ENCODE assay signal across 21 cellular contexts in genomic region chr10:5970066-5970465, GRCh38. TPM values are rescaled to one million over a fixed set of nuclear protein-coding genes. Genes with fewer than 3 reads are reported as not detected.
DNase-seq lines count a peak whose midpoint lies in the region; ATAC-seq, FAIRE-seq and TF ChIP-seq lines count a peak whose summit lies in the region.
"Had no signal": no experiment of that assay in that cellular context is flagged by ENCODE, and none has a peak within 500 bp of the region (broad histone marks: within the 10 kb centered on the region; RNA-seq: fewer than 3 reads in every experiment).

No MANE protein-coding gene starts in this region.

- H3K4me3 ChIP-seq in K562 (no peak overlapping the region), stomach (no peak overlapping the region)
- H3K4me3 ChIP-seq: GM23338 had no signal

- H3K36me3 ChIP-seq in K562 (ENCODE audit: control insufficient read depth, insufficient read depth, low read length): peaks cover 5% of the 10 kb centered on the region; the same call in 1 of the 3 replicates
- peaks cover 0 to 19% (median 14%) of the 10 kb centered on the region in 4 donors for H3K36me3 ChIP-seq in stomach

- H3K4me2 ChIP-seq in K562 (ENCODE audit: insufficient read depth, low read length): no peak overlapping the region
- H3K4me2 ChIP-seq: GM23338 had no signal

- CTCF ChIA-PET in activated CD4-positive, alpha-beta T cell treated with anti-CD3 and anti-CD28 coated beads for 36 hours (lab: Charles Lee): no interaction called here
- CTCF ChIA-PET in T-cell (lab: Charles Lee): no interaction called here
- CTCF ChIA-PET in K562 (lab: Yijun Ruan, JAX; ENCODE audit: low intra/inter-chr PET ratio): no interaction called here

- no peak for FAIRE-seq in K562 (lab: Jason Lieb, UNC)
- FAIRE-seq: GM19239 had no signal

- H3K9me3 ChIP-seq in K562 (replicated peaks; ENCODE audit: control insufficient read depth, insufficient read depth, low read depth, low read length) (no peaks in the 10 kb centered on the region), stomach (no peaks in the 10 kb centered on the region)
- H3K9me3 ChIP-seq: Caco-2 had no signal

- H3K27me3 ChIP-seq in K562 (ENCODE audit: control insufficient read depth in 2 of 2, insufficient read depth in 2 of 2, low read length in 2 of 2): no peaks in the 10 kb centered on the region
- no peaks in the 10 kb centered on the region for H3K27me3 ChIP-seq in stomach

- H3K4me3 Mint-ChIP-seq in activated CD4-positive, alpha-beta T cell treated with anti-CD3 and anti-CD28 coated beads for 36 hours: no peak overlapping the region
- no peak overlapping the region for H3K4me3 Mint-ChIP-seq in T-cell
- H3K4me3 Mint-ChIP-seq: B cell, GM23338 had no signal

- peaks cover 41% of the 10 kb centered on the region for H3K4me1 Mint-ChIP-seq in activated CD4-positive, alpha-beta T cell treated with anti-CD3 and anti-CD28 coated beads for 36 hours
- H3K4me1 Mint-ChIP-seq in T-cell: peaks cover 21 to 42% (median 37%) of the 10 kb centered on the region in 3 donors
- H3K4me1 Mint-ChIP-seq: GM23338 had no signal

- ATAC-seq in activated CD4-positive, alpha-beta T cell treated with anti-CD3 and anti-CD28 coated beads for 36 hours: no peak
- no peak for ATAC-seq in T-cell (replicated peaks in 1 of 4)
- ATAC-seq in K562: 0 out of 3 replicates have a peak, but pooled peaks have one; percentile 15
- ATAC-seq: GM23338, HCT116 had no signal

- no peak for TF ChIP-seq RAD21 in K562 (CRISPR knock-in tag; conservative IDR thresholded peaks at IDR 0.05 in 1 of 2, IDR thresholded peaks at IDR 0.05 in 1 of 2)

- POLR2A ChIA-PET in activated CD4-positive, alpha-beta T cell treated with anti-CD3 and anti-CD28 coated beads for 36 hours (lab: Charles Lee): no interaction called here
- POLR2A ChIA-PET in T-cell (lab: Charles Lee) (no interaction called here), K562 (lab: Yijun Ruan, JAX) (no interaction called here)

- no peak for TF ChIP-seq EP300 in K562 (IDR thresholded peaks at IDR 0.05; ENCODE audit: low read length)
- TF ChIP-seq EP300 in stomach (IDR thresholded peaks at IDR 0.05): no peak

- DNase-seq in activated CD4-positive, alpha-beta T cell treated with anti-CD3 and anti-CD28 coated beads for 36 hours: no peak
- DNase-seq in activated CD4-positive, alpha-beta T cell treated with anti-CD3 and anti-CD28 coated beads, Interleukin-2, amount 50 U/mL, for 4 hours: no peak
- DNase-seq in T-cell (no peak), K562 (ENCODE audit: extremely low read depth in 1 of 4, low spot score in 3 of 4) (no peak), stomach (no peak), occipital lobe (lab: John Stamatoyannopoulos, UW) (no peak), NCI-H128 (lab: John Stamatoyannopoulos, UW; ENCODE audit: unreplicated experiment) (no peak), NCI-H1092 (lab: John Stamatoyannopoulos, UW) (no peak)
- DNase-seq: Caco-2, DMS153, GDM1, KBM-7, NCI-H1417 treated with DMSO at 0.1 percent for 48 hours, NCI-H1930, NCI-H345, NCI-H524 treated with DMSO at 0.1 percent for 48 hours, SHP77 treated with DMSO at 0.1 percent for 48 hours had no signal

- H3K9me3 Mint-ChIP-seq in activated CD4-positive, alpha-beta T cell treated with anti-CD3 and anti-CD28 coated beads for 36 hours (ENCODE audit: low read depth): no peaks in the 10 kb centered on the region
- no peaks in the 10 kb centered on the region for H3K9me3 Mint-ChIP-seq in T-cell
- H3K9me3 Mint-ChIP-seq: GM23338 had no signal

- no peaks in the 10 kb centered on the region for H3K9me1 ChIP-seq in K562 (ENCODE audit: control insufficient read depth, insufficient read depth, low read length)

- H4K20me1 ChIP-seq in K562 (replicated peaks; ENCODE audit: control insufficient read depth, insufficient read depth, low read length): no peaks in the 10 kb centered on the region; the same call in 1 of the 2 replicates

- intact Hi-C loops in activated CD4-positive, alpha-beta T cell treated with anti-CD3 and anti-CD28 coated beads for 36 hours (cut with DNase I, micrococcal nuclease): no loop called here
- intact Hi-C loops in K562 (cut with micrococcal nuclease) (no loop called here), stomach (cut with DNase I; ENCODE audit: low total_unique reads) (no loop called here)

- TF ChIP-seq POLR2A in K562 (conservative IDR thresholded peaks at IDR 0.05): no peak
- TF ChIP-seq POLR2A in stomach (IDR thresholded peaks at IDR 0.05): no peak

- H3K36me3 Mint-ChIP-seq in activated CD4-positive, alpha-beta T cell treated with anti-CD3 and anti-CD28 coated beads for 36 hours (ENCODE audit: low read depth): peaks cover 20% of the 10 kb centered on the region
- H3K36me3 Mint-ChIP-seq in T-cell: peaks cover 7% of the 10 kb centered on the region

- BruUV-seq in K562 (replicated peaks; lab: Mats Ljungman, UMichigan): no TSS peak

- TF ChIP-seq CTCF in K562 (IDR thresholded peaks at IDR 0.05 in 2 of 3, conservative IDR thresholded peaks at IDR 0.05 in 1 of 3; ENCODE audit: insufficient read depth in 2 of 3, low read depth in 1 of 3, low read length in 3 of 3) (no peak), stomach (IDR thresholded peaks at IDR 0.05) (no peak)

- no peak overlapping the region for H3K9ac ChIP-seq in K562 (ENCODE audit: insufficient read depth in 1 of 2, low read depth in 2 of 2, low read length in 2 of 2)

- H2AFZ ChIP-seq in K562 (ENCODE audit: low read depth, low read length): no peak overlapping the region
- H2AFZ ChIP-seq: GM23338 had no signal

- peak overlapping the region; percentile 43 for H3K27ac Mint-ChIP-seq in activated CD4-positive, alpha-beta T cell treated with anti-CD3 and anti-CD28 coated beads for 36 hours
- peak overlapping the region; percentile 7 to 65 for H3K27ac Mint-ChIP-seq in T-cell
- H3K27ac Mint-ChIP-seq: B cell, GM23338 had no signal

- H3K4me1 ChIP-seq in K562 (replicated peaks in 1 of 2; ENCODE audit: control insufficient read depth in 2 of 2, insufficient read depth in 2 of 2, low read length in 2 of 2) (peaks cover 12 to 27% of the 10 kb centered on the region in 2 experiments), stomach (peaks cover 22 to 65% (median 27%) of the 10 kb centered on the region in 4 donors)

- H3K27me3 Mint-ChIP-seq in activated CD4-positive, alpha-beta T cell treated with anti-CD3 and anti-CD28 coated beads for 36 hours: no peaks in the 10 kb centered on the region
- H3K27me3 Mint-ChIP-seq in T-cell: no peaks in the 10 kb centered on the region
- H3K27me3 Mint-ChIP-seq: B cell had no signal

- H3K27ac ChIP-seq in K562 (ENCODE audit: extremely low read depth, low read depth, low read length) (no peak overlapping the region), stomach (peak overlapping the region in 3 of 5 donors; percentile 73 to 85 (median 79))

- peaks cover 44% of the 10 kb centered on the region for H3K79me2 ChIP-seq in K562 (ENCODE audit: control insufficient read depth, insufficient read depth, low read length)

- 5% methylated on average over 2 of the region's 2 CpGs for WGBS in K562 (ENCODE audit: insufficient coverage, low coverage, missing lambda C conversion rate)
- 51 to 64% (median 58%) methylated on average over 2 of the region's 2 CpGs for WGBS in stomach, 5 donors

- in situ Hi-C loops in K562 (cut with MboI): no loop called here

TF ChIP-seq in K562, 482 proteins besides CTCF, POLR2A, EP300 and RAD21 (continues in another document):
- no peak for TF ChIP-seq KLF1 (tag; IDR thresholded peaks at IDR 0.05)
- TF ChIP-seq EWSR1 (IDR thresholded peaks at IDR 0.05; ENCODE audit: borderline replicate concordance, low read depth, partially characterized antibody): no peak
- TF ChIP-seq, protein P1, sequence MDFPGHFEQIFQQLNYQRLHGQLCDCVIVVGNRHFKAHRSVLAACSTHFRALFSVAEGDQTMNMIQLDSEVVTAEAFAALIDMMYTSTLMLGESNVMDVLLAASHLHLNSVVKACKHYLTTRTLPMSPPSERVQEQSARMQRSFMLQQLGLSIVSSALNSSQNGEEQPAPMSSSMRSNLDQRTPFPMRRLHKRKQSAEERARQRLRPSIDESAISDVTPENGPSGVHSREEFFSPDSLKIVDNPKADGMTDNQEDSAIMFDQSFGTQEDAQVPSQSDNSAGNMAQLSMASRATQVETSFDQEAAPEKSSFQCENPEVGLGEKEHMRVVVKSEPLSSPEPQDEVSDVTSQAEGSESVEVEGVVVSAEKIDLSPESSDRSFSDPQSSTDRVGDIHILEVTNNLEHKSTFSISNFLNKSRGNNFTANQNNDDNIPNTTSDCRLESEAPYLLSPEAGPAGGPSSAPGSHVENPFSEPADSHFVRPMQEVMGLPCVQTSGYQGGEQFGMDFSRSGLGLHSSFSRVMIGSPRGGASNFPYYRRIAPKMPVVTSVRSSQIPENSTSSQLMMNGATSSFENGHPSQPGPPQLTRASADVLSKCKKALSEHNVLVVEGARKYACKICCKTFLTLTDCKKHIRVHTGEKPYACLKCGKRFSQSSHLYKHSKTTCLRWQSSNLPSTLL (IDR thresholded peaks at IDR 0.05): no peak
- peak; percentile 21; the same call in 1 of the 2 replicates for TF ChIP-seq DPF2 (IDR thresholded peaks at IDR 0.05)
- peak; percentile 61 for TF ChIP-seq ETV1 (tag; conservative IDR thresholded peaks at IDR 0.05; ENCODE audit: low read depth)

RNA-seq across cellular contexts. Expression of gene IL15RA, which starts 7.3 kb away (rescaled TPM):
- total RNA-seq in activated CD4-positive, alpha-beta T cell treated with anti-CD3 and anti-CD28 coated beads for 36 hours: 10 to 100 TPM; 19.7 to 22.1 TPM
- total RNA-seq in T-cell: 10 to 100 TPM; 10.1 to 18.2 (median 10.8) TPM
- 12.8 and 14.2 TPM in 2 replicates for total RNA-seq in K562 (2011; cell fraction: chromatin; rRNA removed; ENCODE audit: low replicate concordance)
- total RNA-seq in K562 (2011; cell fraction: nucleolus; rRNA removed): 16.7 and 17.9 TPM in 2 replicates
- 13.9 and 18.0 TPM in 2 replicates for total RNA-seq in K562 (2011; cell fraction: nucleoplasm; rRNA removed)
- 9.8 and 10.1 TPM in 2 replicates for total RNA-seq in K562 (2014; rRNA removed)
- 4.0 and 4.5 TPM in 2 replicates for total RNA-seq in K562 (2014; rRNA removed; fragmentation: Illumina TruSeq; extraction: Trizol)
- total RNA-seq in K562 (2015; rRNA removed; fragmentation: Illumina TruSeq; extraction: Trizol): 4.7 and 5.2 TPM in 2 replicates
- total RNA-seq in K562 (2021): 9.4 and 11.7 TPM in 2 replicates
- polyA plus RNA-seq in K562 (2011; rRNA removed): 8.0 and 18.3 TPM in 2 replicates
- polyA plus RNA-seq in K562 (2011; cell fraction: cytosol; rRNA removed): 20.1 and 26.7 TPM in 2 replicates
- polyA plus RNA-seq in K562 (2011; cell fraction: nucleus; rRNA removed): 12.0 and 12.3 TPM in 2 replicates
- 5.6 and 11.1 TPM in 2 replicates for polyA plus RNA-seq in K562 (2012)
- polyA plus RNA-seq in K562 (2014; fragmentation: Illumina TruSeq; extraction: Trizol): 10.6 and 11.2 TPM in 2 replicates
- 1 to 10 TPM; 1.2 to 2.0 TPM for polyA plus RNA-seq in K562 (2014; fragmentation: Nextera tagmentation; extraction: Ambion mirVana)
- polyA plus RNA-seq in K562 (2014; rRNA removed): 8.7 and 9.9 TPM in 2 replicates
- polyA minus RNA-seq in K562 (2011; rRNA and poly(A)+ RNA removed): 4.5 and 4.7 TPM in 2 replicates
- 10.1 and 10.2 TPM in 2 replicates for polyA minus RNA-seq in K562 (2011; cell fraction: cytosol; rRNA and poly(A)+ RNA removed)
- 2.9 and 3.1 TPM in 2 replicates for polyA minus RNA-seq in K562 (2011; cell fraction: nucleus; rRNA and poly(A)+ RNA removed)
- total RNA-seq in stomach: 10 to 100 TPM in 3 of 5 donors, 1 to 10 TPM in 2; 6.7 to 63.0 (median 16.1) TPM
- 10 to 100 TPM; 13.9 to 26.1 (median 15.7) TPM for polyA plus RNA-seq in stomach
- not detected for total RNA-seq in occipital lobe
